In the genomic region with DNA sequence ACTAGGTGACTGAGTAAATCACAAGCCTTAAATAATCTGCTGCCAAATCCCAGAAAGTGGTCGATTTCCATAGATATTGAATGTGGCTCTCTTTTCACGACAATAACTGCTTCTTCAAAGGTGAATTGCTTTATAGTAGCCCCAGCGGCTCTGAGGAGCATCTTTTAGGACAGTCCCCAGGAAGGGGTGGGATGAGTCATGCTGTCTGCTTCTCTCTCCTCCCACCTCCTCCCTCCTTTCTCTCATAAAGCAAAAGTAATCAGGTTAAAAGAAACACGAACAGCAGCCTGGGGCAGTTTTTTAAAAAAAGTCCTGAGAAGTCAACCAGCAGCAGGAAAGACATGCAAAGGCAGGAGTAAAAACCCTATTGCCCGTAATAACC, we compare ENCODE assay signal across 8 cellular contexts. TPM values are rescaled to one million over a fixed set of nuclear protein-coding genes. Genes with fewer than 3 reads are reported as not detected.
A peak's percentile ranks its signal among the peaks of the same experiment; 100 is the strongest.
DNase-seq lines count a peak whose midpoint lies in the region; TF ChIP-seq lines count a peak whose summit lies in the region.

No MANE protein-coding gene starts in this region.

- no peaks in the 10 kb centered on the region for H3K27me3 ChIP-seq in Loucy (ENCODE audit: insufficient read depth, low read length, poor library complexity, severe bottlenecking)
- H3K27me3 ChIP-seq in smooth muscle cell (ENCODE audit: low read depth) = no peaks in the 10 kb centered on the region

- H3K9me3 ChIP-seq in Loucy (ENCODE audit: insufficient read depth, low read depth, low read length) = no peaks in the 10 kb centered on the region
- no peaks in the 10 kb centered on the region for H3K9me3 ChIP-seq in smooth muscle cell (replicated peaks; ENCODE audit: low read depth)

- no peak for TF ChIP-seq CTCF in Loucy (conservative IDR thresholded peaks at IDR 0.05; ENCODE audit: low read length)
- no peak for TF ChIP-seq CTCF in smooth muscle cell (IDR thresholded peaks at IDR 0.05; ENCODE audit: borderline replicate concordance, insufficient read depth, poor library complexity, severe bottlenecking)

- WGBS in smooth muscle cell (ENCODE audit: low lambda C conversion rate) = 14% methylated on average over 5 of the region's 5 CpGs

- no peaks in the 10 kb centered on the region for H3F3A ChIP-seq in Loucy (ENCODE audit: low read depth)
- peaks cover 5% of the 10 kb centered on the region for H3F3A ChIP-seq in smooth muscle cell (ENCODE audit: low read depth)

- H4K20me1 ChIP-seq in Loucy (ENCODE audit: insufficient read depth, low read length, poor library complexity, severe bottlenecking) = no peaks in the 10 kb centered on the region
- peaks cover 5% of the 10 kb centered on the region for H4K20me1 ChIP-seq in smooth muscle cell (ENCODE audit: low read depth)

- H3K9ac ChIP-seq in Loucy (ENCODE audit: low read depth, low read length, poor library complexity, severe bottlenecking) = no peak overlapping the region
- no peak overlapping the region for H3K9ac ChIP-seq in smooth muscle cell (ENCODE audit: low read depth)

- H3K4me3 ChIP-seq in Loucy (ENCODE audit: low read length, poor library complexity, severe bottlenecking) (no peak overlapping the region), smooth muscle cell (no peak overlapping the region)

- H3K79me2 ChIP-seq in Loucy (ENCODE audit: insufficient read depth, low read length) = no peaks in the 10 kb centered on the region
- no peaks in the 10 kb centered on the region for H3K79me2 ChIP-seq in smooth muscle cell (ENCODE audit: low read depth)

- peaks cover 20% of the 10 kb centered on the region for H3K4me1 ChIP-seq in Loucy (ENCODE audit: insufficient read depth, low read length, poor library complexity, severe bottlenecking)
- H3K4me1 ChIP-seq in smooth muscle cell (ENCODE audit: low read depth) = peaks cover 13% of the 10 kb centered on the region

- H2AFZ ChIP-seq in Loucy (ENCODE audit: low read length) = no peak overlapping the region
- no peak overlapping the region for H2AFZ ChIP-seq in smooth muscle cell (ENCODE audit: low read depth)

- H3K4me2 ChIP-seq in Loucy (ENCODE audit: low read depth, low read length, poor library complexity, severe bottlenecking) = peak overlapping the region; percentile 78
- H3K4me2 ChIP-seq in smooth muscle cell = peak overlapping the region; percentile 33

- no peaks in the 10 kb centered on the region for H3K36me3 ChIP-seq in Loucy (ENCODE audit: insufficient read depth, low read length)
- H3K36me3 ChIP-seq in smooth muscle cell (ENCODE audit: low read depth) = no peaks in the 10 kb centered on the region

- H3K27ac ChIP-seq in epithelial cell of prostate (peak overlapping the region; percentile 49), smooth muscle cell (ENCODE audit: low read depth) (peak overlapping the region; percentile 69), substantia nigra (ENCODE audit: low read depth, low read length, poor library complexity, severe bottlenecking) (no peak overlapping the region)

- H3K9me2 ChIP-seq in Loucy (replicated peaks; ENCODE audit: low read depth, low read length) = no peaks in the 10 kb centered on the region

- DNase-seq in EL (peak; percentile 78), epithelial cell of prostate (ENCODE audit: low read depth, low spot score) (peak; percentile 45), smooth muscle cell (lab: John Stamatoyannopoulos, UW; ENCODE audit: unreplicated experiment) (no peak), substantia nigra (lab: John Stamatoyannopoulos, UW) (no peak), HK-2 (ENCODE audit: unreplicated experiment) (no peak), NCI-H1417 treated with DMSO at 0.1 percent for 48 hours (lab: John Stamatoyannopoulos, UW) (no peak)
- DNase-seq in activated CD8-positive, alpha-beta memory T cell treated with anti-CD3 and anti-CD28 coated beads, Interleukin-2, amount 50 U/mL, for 1 hour (ENCODE audit: extremely low read depth) = peak; percentile 49

RNA-seq across cellular contexts. Expression of a gene that starts 1.8 kb away (rescaled TPM):
- 3.3 and 11.2 TPM in 2 replicates for total RNA-seq in smooth muscle cell
- 3.2 and 5.3 TPM in 2 replicates for polyA plus RNA-seq in smooth muscle cell

RNA-seq across cellular contexts. Expression of a gene that starts 18.1 kb away (rescaled TPM):
- 35.3 and 39.1 TPM in 2 replicates for total RNA-seq in smooth muscle cell
- 31.9 and 42.9 TPM in 2 replicates for polyA plus RNA-seq in smooth muscle cell

Comparison
In these comparisons a context has a peak if more than half of its experiments do, and no peak if none do; other contexts are left out.
1. DNase-seq: peak in EL (single experiment), activated CD8-positive, alpha-beta memory T cell treated with anti-CD3 and anti-CD28 coated beads, Interleukin-2, amount 50 U/mL, for 1 hour (single experiment) and epithelial cell of prostate (single experiment); none in smooth muscle cell (single experiment), substantia nigra (0 of 49), HK-2 (single experiment) and NCI-H1417 treated with DMSO at 0.1 percent for 48 hours (single experiment).